Comparison of ENCODE assay signal across 9 cellular contexts in the genomic region with DNA sequence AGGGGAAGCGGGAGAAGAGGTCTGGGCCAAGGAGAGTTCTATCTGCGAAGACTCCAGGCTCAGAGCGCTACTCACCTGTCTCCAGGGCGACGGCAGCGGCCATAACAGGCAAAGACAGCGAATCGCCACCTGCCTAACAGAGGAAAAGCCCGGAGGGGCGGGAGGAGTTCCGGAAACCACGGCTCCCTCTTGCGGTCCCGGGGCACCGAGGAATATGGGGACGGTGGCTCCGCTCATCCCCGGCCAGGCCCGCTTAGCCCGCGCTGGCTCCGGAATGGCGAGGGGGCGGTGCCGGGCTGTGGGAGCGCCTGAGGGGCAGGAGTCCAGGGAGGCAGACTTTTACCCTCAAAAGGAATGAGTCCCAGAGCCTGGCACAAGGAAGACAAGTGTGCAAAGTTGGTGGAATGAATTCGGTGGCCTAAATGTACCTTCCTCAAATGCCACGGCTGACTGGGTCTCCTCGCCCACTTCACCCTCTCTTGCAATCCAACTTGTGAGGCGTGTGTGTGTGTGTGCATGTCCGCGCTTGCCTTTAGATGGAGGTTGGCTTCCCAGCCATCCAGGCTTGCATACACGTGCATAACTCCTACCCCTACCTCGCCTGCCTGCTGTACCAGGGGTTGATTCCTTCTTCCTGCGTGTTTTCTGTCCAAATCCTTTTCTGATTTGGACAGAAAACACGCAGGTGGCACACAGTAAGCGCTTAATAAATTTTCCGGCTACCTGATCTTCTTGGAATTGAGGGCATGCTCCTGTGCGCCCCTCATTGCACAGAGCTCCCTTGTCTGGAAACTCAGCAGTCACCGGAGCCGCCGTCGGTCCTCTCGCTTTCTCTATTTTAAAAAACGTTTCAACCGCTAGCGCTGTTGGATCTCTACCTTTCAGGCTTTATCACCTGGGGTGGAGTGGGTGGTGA. TPM values are rescaled to one million over a fixed set of nuclear protein-coding genes. Genes with fewer than 3 reads are reported as not detected.
DNase-seq lines count a peak whose midpoint lies in the region; ATAC-seq and TF ChIP-seq lines count a peak whose summit lies in the region.
"Had no signal": no experiment of that assay in that cellular context is flagged by ENCODE, and none has a peak within 500 bp of the region (broad histone marks: within the 10 kb centered on the region; RNA-seq: fewer than 3 reads in every experiment).

No MANE protein-coding gene starts in this region.

- H3K27ac Mint-ChIP-seq in activated B cell treated with CpG ODN at 0.5 μM for 24 hours (no peak overlapping the region), Calu3 (ENCODE audit: unreplicated experiment) (no peak overlapping the region)

- peak overlapping the region; percentile 81 for H3K4me3 Mint-ChIP-seq in activated T-cell treated with anti-CD3 and anti-CD28 coated beads, Interleukin-2, amount 50 U/mL, for 4 hours
- H3K4me3 Mint-ChIP-seq in activated B cell treated with CpG ODN at 0.5 μM for 24 hours (peak overlapping the region; percentile 72), Calu3 (ENCODE audit: low read depth, unreplicated experiment) (no peak overlapping the region)

- H3K27me3 ChIP-seq in iPS DF 6.9 (ENCODE audit: control insufficient read depth, insufficient read depth, low read length) (peaks cover 8% of the 10 kb centered on the region; the same call in 1 of the 2 replicates), thoracic aorta (replicated peaks; ENCODE audit: insufficient read depth) (peaks cover 8% of the 10 kb centered on the region)

- CTCF ChIA-PET in activated B cell treated with CpG ODN at 0.5 μM for 24 hours (lab: Charles Lee) (no interaction called here), Calu3 (lab: Charles Lee) (no interaction called here)

- DNase-seq in activated T-cell treated with anti-CD3 and anti-CD28 coated beads, Interleukin-2, amount 50 U/mL, for 4 hours, result no peak
- DNase-seq in activated T-cell treated with anti-CD3 and anti-CD28 coated beads, Interleukin-2, amount 50 U/mL, for 48 hours, result no peak
- DNase-seq in activated B cell treated with CpG ODN at 0.5 μM for 24 hours (no peak), iPS DF 6.9 (ENCODE audit: low read depth, low spot score) (no peak), thoracic aorta (ENCODE audit: low spot score) (no peak), HCEC 1CT (no peak), RKO (ENCODE audit: low spot score) (no peak), Calu3 (no peak)
- DNase-seq: DND-41 had no signal

- POLR2A ChIA-PET in activated B cell treated with CpG ODN at 0.5 μM for 24 hours (lab: Charles Lee), result interaction anchor here (1.0 kb wide), 1 partner anchor 14 kb away, joined by 3 read pairs; a partner anchor contains a TSS

- peak overlapping the region; percentile 16; the same call in 1 of the 2 replicates for H3K4me3 ChIP-seq in iPS DF 6.9 (ENCODE audit: low read length)
- peak overlapping the region; percentile 34 for H3K4me3 ChIP-seq in thoracic aorta

- H3K4me1 Mint-ChIP-seq in activated T-cell treated with anti-CD3 and anti-CD28 coated beads, Interleukin-2, amount 50 U/mL, for 4 hours (ENCODE audit: low read depth), result peaks cover 53% of the 10 kb centered on the region
- H3K4me1 Mint-ChIP-seq in activated B cell treated with CpG ODN at 0.5 μM for 24 hours, result peaks cover 66% of the 10 kb centered on the region
- peaks cover 19% of the 10 kb centered on the region for H3K4me1 Mint-ChIP-seq in Calu3 (ENCODE audit: low read depth, unreplicated experiment)

- ATAC-seq in activated T-cell treated with anti-CD3 and anti-CD28 coated beads, Interleukin-2, amount 50 U/mL, for 4 hours, result no peak
- ATAC-seq in activated B cell treated with CpG ODN at 0.5 μM for 24 hours (ENCODE audit: low read depth), result no peak
- ATAC-seq in thoracic aorta (ENCODE audit: insufficient number of reproducible peaks, low FRiP score, low read depth), result no peak

- H3K9me3 ChIP-seq in iPS DF 6.9 (ENCODE audit: control insufficient read depth, insufficient read depth, low read length), result no peaks in the 10 kb centered on the region
- no peaks in the 10 kb centered on the region for H3K9me3 ChIP-seq in thoracic aorta

- intact Hi-C loops in activated B cell treated with CpG ODN at 0.5 μM for 24 hours (cut with micrococcal nuclease), result loop anchor here (5.0 kb wide), 1 partner anchor 1202 kb away; a partner anchor contains a TSS
- intact Hi-C loops in Calu3 (cut with micrococcal nuclease; ENCODE audit: unreplicated experiment), result no loop called here

- H3K36me3 Mint-ChIP-seq in activated T-cell treated with anti-CD3 and anti-CD28 coated beads, Interleukin-2, amount 50 U/mL, for 4 hours (ENCODE audit: insufficient read depth), result peaks cover 2% of the 10 kb centered on the region
- H3K36me3 Mint-ChIP-seq in activated B cell treated with CpG ODN at 0.5 μM for 24 hours (ENCODE audit: low read depth) (peaks cover 8% of the 10 kb centered on the region), Calu3 (ENCODE audit: insufficient read depth, unreplicated experiment) (peaks cover 26% of the 10 kb centered on the region)

- no peaks in the 10 kb centered on the region for H3K9me3 Mint-ChIP-seq in activated T-cell treated with anti-CD3 and anti-CD28 coated beads, Interleukin-2, amount 50 U/mL, for 4 hours
- H3K9me3 Mint-ChIP-seq in activated B cell treated with CpG ODN at 0.5 μM for 24 hours (no peaks in the 10 kb centered on the region), Calu3 (ENCODE audit: low read depth, unreplicated experiment) (no peaks in the 10 kb centered on the region)

- H3K36me3 ChIP-seq in iPS DF 6.9 (ENCODE audit: control insufficient read depth, insufficient read depth, low read length) (no peaks in the 10 kb centered on the region), thoracic aorta (no peaks in the 10 kb centered on the region)

- BruUV-seq in Calu3 (replicated peaks; lab: Mats Ljungman, UMichigan), result no TSS peak

- H3K4me1 ChIP-seq in iPS DF 6.9 (ENCODE audit: control insufficient read depth, insufficient read depth, low read length), result peaks cover 9% of the 10 kb centered on the region
- peaks cover 5 to 33% of the 10 kb centered on the region in 2 donors for H3K4me1 ChIP-seq in thoracic aorta (ENCODE audit: control insufficient read depth in 1 of 2, low read depth in 2 of 2)

- WGBS in iPS DF 6.9 (ENCODE audit: insufficient coverage, insufficient read length), result no CpG with 5 or more reads among the region's 47 CpGs

- TF ChIP-seq CTCF in activated B cell treated with CpG ODN at 0.5 μM for 24 hours (IDR thresholded peaks at IDR 0.05) (no peak), thoracic aorta (IDR thresholded peaks at IDR 0.05) (no peak), Calu3 (IDR thresholded peaks at IDR 0.05; ENCODE audit: unreplicated experiment) (no peak)

- H3K27ac ChIP-seq in iPS DF 6.9 (ENCODE audit: low read length) (no peak overlapping the region), thoracic aorta (no peak overlapping the region)

- H3K27me3 Mint-ChIP-seq in activated T-cell treated with anti-CD3 and anti-CD28 coated beads, Interleukin-2, amount 50 U/mL, for 4 hours (ENCODE audit: low read depth), result no peaks in the 10 kb centered on the region
- H3K27me3 Mint-ChIP-seq in activated B cell treated with CpG ODN at 0.5 μM for 24 hours, result no peaks in the 10 kb centered on the region
- peaks cover 9% of the 10 kb centered on the region for H3K27me3 Mint-ChIP-seq in Calu3 (ENCODE audit: unreplicated experiment)

RNA-seq across cellular contexts. Expression of a gene that starts 3.5 kb away (rescaled TPM):
- 1 to 10 TPM in 2 of 3 donors, under 1 TPM in 1; 0.90 to 1.8 (median 1.1) TPM for total RNA-seq in activated T-cell treated with anti-CD3 and anti-CD28 coated beads, Interleukin-2, amount 50 U/mL, for 4 hours
- total RNA-seq in activated B cell treated with CpG ODN at 0.5 μM for 24 hours (2.9 and 3.5 TPM in 2 replicates), thoracic aorta (not detected), Calu3 (2022) (1.8 and 3.1 TPM in 2 replicates)

RNA-seq across cellular contexts. Expression of a gene that starts 3.7 kb away (rescaled TPM):
- total RNA-seq in activated T-cell treated with anti-CD3 and anti-CD28 coated beads, Interleukin-2, amount 50 U/mL, for 4 hours, result 10 to 100 TPM; 20.6 to 28.1 (median 25.2) TPM
- total RNA-seq in activated B cell treated with CpG ODN at 0.5 μM for 24 hours (16.5 and 23.4 TPM in 2 replicates), thoracic aorta (10 to 100 TPM in 1 of 2 donors, 1 to 10 TPM in 1; 4.7 to 21.3 TPM), Calu3 (2022) (15.1 and 19.9 TPM in 2 replicates)

RNA-seq across cellular contexts. Expression of a gene that starts 14.2 kb away (rescaled TPM):
- 100 to 1,000 TPM; 107 to 122 (median 108) TPM for total RNA-seq in activated T-cell treated with anti-CD3 and anti-CD28 coated beads, Interleukin-2, amount 50 U/mL, for 4 hours
- total RNA-seq in activated B cell treated with CpG ODN at 0.5 μM for 24 hours, result 42.7 and 54.5 TPM in 2 replicates
- total RNA-seq in thoracic aorta, result 10 to 100 TPM; 52.6 to 90.6 TPM
- total RNA-seq in Calu3 (2022), result 95.2 and 105 TPM in 2 replicates

RNA-seq across cellular contexts. Expression of a gene that starts 14.6 kb away (rescaled TPM):
- 10 to 100 TPM; 16.9 to 19.2 (median 17.1) TPM for total RNA-seq in activated T-cell treated with anti-CD3 and anti-CD28 coated beads, Interleukin-2, amount 50 U/mL, for 4 hours
- 21.0 and 24.7 TPM in 2 replicates for total RNA-seq in activated B cell treated with CpG ODN at 0.5 μM for 24 hours
- total RNA-seq in thoracic aorta, result 10 to 100 TPM; 15.9 to 27.5 TPM
- 19.8 and 25.9 TPM in 2 replicates for total RNA-seq in Calu3 (2022)

RNA-seq across cellular contexts. Expression of a gene that starts 58.1 kb away (rescaled TPM):
- under 1 TPM in 1 of 3 donors, not detected in 2; 0.13 TPM for total RNA-seq in activated T-cell treated with anti-CD3 and anti-CD28 coated beads, Interleukin-2, amount 50 U/mL, for 4 hours
- total RNA-seq in activated B cell treated with CpG ODN at 0.5 μM for 24 hours, result not detected in 2 replicates
- total RNA-seq in thoracic aorta, result not detected
- total RNA-seq in Calu3 (2022), result 0.71 and 3.1 TPM in 2 replicates
